ENCODE assay signal across 21 cellular contexts in the genomic region with DNA sequence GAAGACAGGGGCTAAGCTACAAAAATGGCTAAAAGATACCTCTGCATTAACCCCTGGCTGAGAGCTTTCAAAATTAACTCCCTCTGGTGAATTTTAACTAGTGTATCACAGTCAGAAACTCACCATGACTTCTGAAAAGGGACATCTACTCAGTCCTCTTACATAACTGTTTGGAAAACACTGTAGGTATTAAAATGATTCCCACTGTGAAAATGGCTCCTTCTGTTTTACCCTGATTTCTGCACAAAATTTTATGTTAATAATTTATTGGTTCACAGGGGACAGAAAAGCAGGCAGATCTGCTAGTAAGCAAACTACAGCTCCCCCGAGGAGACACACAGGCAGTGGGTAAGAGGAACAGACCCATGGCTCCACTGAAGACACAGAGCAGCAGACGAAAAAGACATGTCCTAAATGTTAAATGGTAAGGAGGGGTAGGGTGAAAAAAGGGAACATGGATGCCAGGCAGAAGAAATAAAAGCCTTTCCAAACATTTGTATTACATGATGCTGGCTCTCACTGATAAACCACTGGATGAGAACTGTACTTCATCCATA.
DNase-seq lines count a peak whose midpoint lies in the region; ATAC-seq lines count a peak whose summit lies in the region.
"Had no signal": no experiment of that assay in that cellular context is flagged by ENCODE, and none has a peak within 500 bp of the region (broad histone marks: within the 10 kb centered on the region; RNA-seq: fewer than 3 reads in every experiment).

No MANE protein-coding gene starts in this region.

- H3K4me1 Mint-ChIP-seq in activated naive CD8-positive, alpha-beta T cell treated with anti-CD3 and anti-CD28 coated beads, Interleukin-2, amount 10 ng/mL, durations not matched to agents 7 days and 5 days = peaks cover 63% of the 10 kb centered on the region
- peaks cover 69% of the 10 kb centered on the region for H3K4me1 Mint-ChIP-seq in activated naive CD8-positive, alpha-beta T cell treated with anti-CD3 and anti-CD28 coated beads, Interleukin-2, amount 50 U/mL, for 24 hours
- H3K4me1 Mint-ChIP-seq in effector memory CD8-positive, alpha-beta T cell (ENCODE audit: low read depth in 2 of 2) = peaks cover 58 to 65% of the 10 kb centered on the region in 2 donors
- H3K4me1 Mint-ChIP-seq in natural killer cell treated with Interleukin-12 subunit alpha and Interleukin-12 subunit beta and Interleukin-15 and Interleukin-18, amount 100 ng/mL, for 72 hours (ENCODE audit: low read depth in 2 of 2) = peaks cover 58 to 71% of the 10 kb centered on the region in 2 donors

- POLR2A ChIA-PET in activated naive CD8-positive, alpha-beta T cell treated with anti-CD3 and anti-CD28 coated beads, Interleukin-2, amount 10 ng/mL, durations not matched to agents 7 days and 5 days (lab: Charles Lee) = interaction anchor here (0.7 to 1.2 kb wide), 2 partner anchors 94 to 449 kb away, joined by 3 read pairs; partner anchors contain the start of gene ENO1

- ATAC-seq in activated naive CD8-positive, alpha-beta T cell treated with anti-CD3 and anti-CD28 coated beads, Interleukin-2, amount 10 ng/mL, durations not matched to agents 7 days and 5 days (ENCODE audit: low read depth) = no peak
- ATAC-seq in activated naive CD8-positive, alpha-beta T cell treated with anti-CD3 and anti-CD28 coated beads, Interleukin-2, amount 50 U/mL, for 24 hours = no peak
- no peak for ATAC-seq in effector memory CD8-positive, alpha-beta T cell (replicated peaks)
- no peak for ATAC-seq in natural killer cell treated with Interleukin-12 subunit alpha and Interleukin-12 subunit beta and Interleukin-15 and Interleukin-18, amount 100 ng/mL, for 72 hours
- ATAC-seq in HG02798 (IDR thresholded peaks at IDR 0.05; ENCODE audit: poor library complexity, unreplicated experiment) = no peak
- no peak for ATAC-seq in HG03095 (IDR thresholded peaks at IDR 0.05; ENCODE audit: unreplicated experiment)

- no peak overlapping the region for H3K4me3 Mint-ChIP-seq in activated naive CD8-positive, alpha-beta T cell treated with anti-CD3 and anti-CD28 coated beads, Interleukin-2, amount 10 ng/mL, durations not matched to agents 7 days and 5 days
- H3K4me3 Mint-ChIP-seq in activated naive CD8-positive, alpha-beta T cell treated with anti-CD3 and anti-CD28 coated beads, Interleukin-2, amount 50 U/mL, for 24 hours = no peak overlapping the region
- H3K4me3 Mint-ChIP-seq in effector memory CD8-positive, alpha-beta T cell = no peak overlapping the region
- H3K4me3 Mint-ChIP-seq in natural killer cell treated with Interleukin-12 subunit alpha and Interleukin-12 subunit beta and Interleukin-15 and Interleukin-18, amount 100 ng/mL, for 72 hours = no peak overlapping the region
- H3K4me3 Mint-ChIP-seq: activated CD4-positive, alpha-beta memory T cell treated with anti-CD3 and anti-CD28 coated beads, Interleukin-2, amount 10 ng/mL, durations not matched to agents 7 days and 5 days; activated naive CD4-positive, alpha-beta T cell treated with anti-CD3 and anti-CD28 coated beads for 36 hours; CD8-positive, alpha-beta T cell; stimulated activated effector memory CD8-positive, alpha-beta T cell treated with anti-CD3 and anti-CD28 coated beads, Interleukin-12 subunit alpha, Interleukin-12 subunit beta, amount 100 ng/mL, for 72 hours had no signal

- peaks cover 9% of the 10 kb centered on the region for H3K36me3 Mint-ChIP-seq in activated naive CD8-positive, alpha-beta T cell treated with anti-CD3 and anti-CD28 coated beads, Interleukin-2, amount 10 ng/mL, durations not matched to agents 7 days and 5 days
- H3K36me3 Mint-ChIP-seq in activated naive CD8-positive, alpha-beta T cell treated with anti-CD3 and anti-CD28 coated beads, Interleukin-2, amount 50 U/mL, for 24 hours (ENCODE audit: low read depth) = peaks cover 7% of the 10 kb centered on the region
- peaks cover 12% of the 10 kb centered on the region for H3K36me3 Mint-ChIP-seq in effector memory CD8-positive, alpha-beta T cell (ENCODE audit: insufficient read depth)
- H3K36me3 Mint-ChIP-seq in natural killer cell treated with Interleukin-12 subunit alpha and Interleukin-12 subunit beta and Interleukin-15 and Interleukin-18, amount 100 ng/mL, for 72 hours = no peaks in the 10 kb centered on the region
- H3K36me3 Mint-ChIP-seq: CD8-positive, alpha-beta T cell; stimulated activated effector memory CD8-positive, alpha-beta T cell treated with anti-CD3 and anti-CD28 coated beads, Interleukin-12 subunit alpha, Interleukin-12 subunit beta, amount 100 ng/mL, for 72 hours had no signal

- no peaks in the 10 kb centered on the region for H3K9me3 Mint-ChIP-seq in activated naive CD8-positive, alpha-beta T cell treated with anti-CD3 and anti-CD28 coated beads, Interleukin-2, amount 10 ng/mL, durations not matched to agents 7 days and 5 days
- H3K9me3 Mint-ChIP-seq in activated naive CD8-positive, alpha-beta T cell treated with anti-CD3 and anti-CD28 coated beads, Interleukin-2, amount 50 U/mL, for 24 hours = no peaks in the 10 kb centered on the region
- H3K9me3 Mint-ChIP-seq in effector memory CD8-positive, alpha-beta T cell = no peaks in the 10 kb centered on the region
- H3K9me3 Mint-ChIP-seq in natural killer cell treated with Interleukin-12 subunit alpha and Interleukin-12 subunit beta and Interleukin-15 and Interleukin-18, amount 100 ng/mL, for 72 hours = no peaks in the 10 kb centered on the region
- H3K9me3 Mint-ChIP-seq: activated CD4-positive, alpha-beta memory T cell treated with anti-CD3 and anti-CD28 coated beads, Interleukin-2, amount 10 ng/mL, durations not matched to agents 7 days and 5 days; activated naive CD4-positive, alpha-beta T cell treated with anti-CD3 and anti-CD28 coated beads for 36 hours; CD8-positive, alpha-beta T cell; neural crest cell; stimulated activated effector memory CD8-positive, alpha-beta T cell treated with anti-CD3 and anti-CD28 coated beads, Interleukin-12 subunit alpha, Interleukin-12 subunit beta, amount 100 ng/mL, for 72 hours had no signal

- H3K27ac Mint-ChIP-seq in activated naive CD8-positive, alpha-beta T cell treated with anti-CD3 and anti-CD28 coated beads, Interleukin-2, amount 10 ng/mL, durations not matched to agents 7 days and 5 days = peak overlapping the region; percentile 13
- no peak overlapping the region for H3K27ac Mint-ChIP-seq in activated naive CD8-positive, alpha-beta T cell treated with anti-CD3 and anti-CD28 coated beads, Interleukin-2, amount 50 U/mL, for 24 hours
- H3K27ac Mint-ChIP-seq in effector memory CD8-positive, alpha-beta T cell = peak overlapping the region in 1 of 2 donors; percentile 30
- no peak overlapping the region for H3K27ac Mint-ChIP-seq in natural killer cell treated with Interleukin-12 subunit alpha and Interleukin-12 subunit beta and Interleukin-15 and Interleukin-18, amount 100 ng/mL, for 72 hours
- H3K27ac Mint-ChIP-seq: stimulated activated effector memory CD8-positive, alpha-beta T cell treated with anti-CD3 and anti-CD28 coated beads, Interleukin-12 subunit alpha, Interleukin-12 subunit beta, amount 100 ng/mL, for 72 hours had no signal

- H3K27me3 Mint-ChIP-seq in activated naive CD8-positive, alpha-beta T cell treated with anti-CD3 and anti-CD28 coated beads, Interleukin-2, amount 10 ng/mL, durations not matched to agents 7 days and 5 days = no peaks in the 10 kb centered on the region
- no peaks in the 10 kb centered on the region for H3K27me3 Mint-ChIP-seq in activated naive CD8-positive, alpha-beta T cell treated with anti-CD3 and anti-CD28 coated beads, Interleukin-2, amount 50 U/mL, for 24 hours
- no peaks in the 10 kb centered on the region for H3K27me3 Mint-ChIP-seq in effector memory CD8-positive, alpha-beta T cell
- H3K27me3 Mint-ChIP-seq in natural killer cell treated with Interleukin-12 subunit alpha and Interleukin-12 subunit beta and Interleukin-15 and Interleukin-18, amount 100 ng/mL, for 72 hours = peaks cover 0 to 19% of the 10 kb centered on the region in 2 donors
- H3K27me3 Mint-ChIP-seq: activated CD4-positive, alpha-beta memory T cell treated with anti-CD3 and anti-CD28 coated beads, Interleukin-2, amount 10 ng/mL, durations not matched to agents 7 days and 5 days had no signal

- DNase-seq in activated naive CD8-positive, alpha-beta T cell treated with anti-CD3 and anti-CD28 coated beads, Interleukin-2, amount 10 ng/mL, durations not matched to agents 7 days and 5 days = no peak
- no peak for DNase-seq in activated naive CD8-positive, alpha-beta T cell treated with anti-CD3 and anti-CD28 coated beads, Interleukin-2, amount 50 U/mL, for 24 hours
- peak; percentile 34 for DNase-seq in MV-4-11 (lab: John Stamatoyannopoulos, UW)
- DNase-seq in cerebellum (ENCODE audit: low spot score) = peak; percentile 36
- no peak for DNase-seq in effector memory CD8-positive, alpha-beta T cell
- no peak for DNase-seq in natural killer cell treated with Interleukin-12 subunit alpha and Interleukin-12 subunit beta and Interleukin-15 and Interleukin-18, amount 100 ng/mL, for 72 hours (ENCODE audit: low spot score)
- DNase-seq: caudate nucleus, DMS153, left ventricle myocardium inferior, midbrain, NCI-H2081 treated with DMSO at 0.1 percent for 48 hours, NCI-H446, SJCRH30, WERI-Rb-1 had no signal

Comparison
In these comparisons a context has a peak if more than half of its experiments do, and no peak if none do; other contexts are left out.
1. DNase-seq: peak in MV-4-11 (single experiment) and cerebellum (single experiment); none in activated naive CD8-positive, alpha-beta T cell treated with anti-CD3 and anti-CD28 coated beads, Interleukin-2, amount 10 ng/mL, durations not matched to agents 7 days and 5 days (single experiment), activated naive CD8-positive, alpha-beta T cell treated with anti-CD3 and anti-CD28 coated beads, Interleukin-2, amount 50 U/mL, for 24 hours (single experiment), effector memory CD8-positive, alpha-beta T cell (0 of 3) and natural killer cell treated with Interleukin-12 subunit alpha and Interleukin-12 subunit beta and Interleukin-15 and Interleukin-18, amount 100 ng/mL, for 72 hours (single experiment).